Comparison of ENCODE assay signal across 9 cellular contexts in genomic region chr3:99978221-99978620, GRCh38.
"Had no signal": no experiment of that assay in that cellular context is flagged by ENCODE, and none has a peak within 500 bp of the region (broad histone marks: within the 10 kb centered on the region; RNA-seq: fewer than 3 reads in every experiment).

No MANE protein-coding gene starts in this region.

- H3K27me3 Mint-ChIP-seq: IgD-negative memory B cell had no signal

- H3K4me1 Mint-ChIP-seq: GM23338, H9 had no signal

- H3K27ac ChIP-seq: HL-60, KMS-11 had no signal

- ATAC-seq: GM23338, HepG2 had no signal

- H3K9ac ChIP-seq: KMS-11 had no signal

- H3K4me3 ChIP-seq: GM23338 had no signal

- H2AFZ ChIP-seq: GM23338 had no signal

- DNase-seq: H9, HCEC 1CT, HFFc6, KBM-7 had no signal

- H3K9me3 Mint-ChIP-seq: GM23338, H9, HFFc6, IgD-negative memory B cell had no signal

- H3K4me3 Mint-ChIP-seq: GM23338, H9, HFFc6, IgD-negative memory B cell had no signal

- H3K27ac Mint-ChIP-seq: GM23338, H9, HFFc6 had no signal

- H3K4me2 ChIP-seq: GM23338, KMS-11 had no signal
